ENCODE assay signal across 12 cellular contexts in genomic region chr5:140855772-140856674, GRCh38. TPM values are rescaled to one million over a fixed set of nuclear protein-coding genes. Genes with fewer than 3 reads are reported as not detected.
DNase-seq lines count a peak whose midpoint lies in the region; ATAC-seq, FAIRE-seq and TF ChIP-seq lines count a peak whose summit lies in the region.
"Had no signal": no experiment of that assay in that cellular context is flagged by ENCODE, and none has a peak within 500 bp of the region (broad histone marks: within the 10 kb centered on the region; RNA-seq: fewer than 3 reads in every experiment).

Gene PCDHA10 (plus strand): TSS chr5:140855897. CDS start chr5:140856049, 152 bp downstream.

- H3K9ac ChIP-seq in GM23248 = peak within 1 kb of the TSS; percentile 24; the same call in 1 of the 2 replicates

- H3K36me3 ChIP-seq in GM23248 (ENCODE audit: low read depth) (no peaks in the 10 kb centered on the region), pancreas (no peaks in the 10 kb centered on the region), prostate gland (no peaks in the 10 kb centered on the region), adrenal gland (replicated peaks in 1 of 2) (no peaks in the 10 kb centered on the region)
- H3K36me3 ChIP-seq: HAP-1, transverse colon had no signal

- DNase-seq in GM23248 (peak; percentile 41), NCI-H526 treated with DMSO at 0.1 percent for 48 hours (lab: John Stamatoyannopoulos, UW) (peak; percentile 16), epithelial cell of proximal tubule (ENCODE audit: low read depth) (no peak), pancreas (no peak), prostate gland (ENCODE audit: low spot score) (no peak), adrenal gland (no peak)
- DNase-seq: T-helper 1 cell, transverse colon had no signal

- peak within 1 kb of the TSS; percentile 32 for H3K4me3 ChIP-seq in GM23248
- H3K4me3 ChIP-seq in epithelial cell of proximal tubule (ENCODE audit: low read depth, low read length) = peak within 1 kb of the TSS; percentile 44
- peak within 1 kb of the TSS in 3 of 4 donors; percentile 13 to 38 (median 34) for H3K4me3 ChIP-seq in pancreas
- H3K4me3 ChIP-seq in prostate gland = no peak within 1 kb of the TSS
- peak within 1 kb of the TSS in 1 of 4 donors; percentile 2 for H3K4me3 ChIP-seq in adrenal gland
- H3K4me3 ChIP-seq: HAP-1 had no signal

- no peak within 1 kb of the TSS for H3K4me2 ChIP-seq in GM23248 (ENCODE audit: unreplicated experiment)

- H3K9me3 ChIP-seq in GM23248 (ENCODE audit: low read depth) (peaks cover 2% of the 10 kb centered on the region), pancreas (no peaks in the 10 kb centered on the region), prostate gland (no peaks in the 10 kb centered on the region), adrenal gland (replicated peaks in 1 of 3) (peaks cover 0 to 12% (median 0%) of the 10 kb centered on the region in 3 donors)
- H3K9me3 ChIP-seq: HAP-1 had no signal

- TF ChIP-seq POLR2A in prostate gland (IDR thresholded peaks at IDR 0.05) = no peak
- no peak for TF ChIP-seq POLR2A in adrenal gland (IDR thresholded peaks at IDR 0.05)

- intact Hi-C loops in pancreas (cut with DNase I) = no loop called here
- intact Hi-C loops in prostate gland (cut with DNase I) = loop anchor here (10.0 kb wide), 1 partner anchor 189 kb away; no protein-coding TSS in a partner anchor
- intact Hi-C loops in adrenal gland (cut with DNase I) = no loop called here

- H3K79me2 ChIP-seq in GM23248 (ENCODE audit: insufficient read depth) = no peaks in the 10 kb centered on the region

- H2AFZ ChIP-seq in GM23248 = peak within 1 kb of the TSS; percentile 37

- H4K20me1 ChIP-seq in GM23248 (ENCODE audit: insufficient read depth) = no peaks in the 10 kb centered on the region

- 19 to 24% methylated on average over 43 of the region's 44 CpGs for WGBS in GM23248 (ENCODE audit: low coverage in 1 of 2, low lambda C conversion rate in 2 of 2, missing lambda C conversion rate in 2 of 2), 2 experiments
- 18% methylated on average over 44 of the region's 44 CpGs; no CpG with 5 or more reads in 1 of the 2 donors for WGBS in pancreas, 2 donors
- WGBS in prostate gland = 19% methylated on average over 44 of the region's 44 CpGs
- 16 to 22% (median 22%) methylated on average over 43 to 44 of the region's 44 CpGs; no CpG with 5 or more reads in 1 of the 4 donors for WGBS in adrenal gland, 4 donors

- peak; percentile 39 for TF ChIP-seq CTCF in epithelial cell of proximal tubule (conservative IDR thresholded peaks at IDR 0.05; ENCODE audit: low read depth, low read length)
- TF ChIP-seq CTCF in pancreas (IDR thresholded peaks at IDR 0.05) = peak in 2 of 4 donors; percentile 5 to 12
- TF ChIP-seq CTCF in prostate gland (IDR thresholded peaks at IDR 0.05) = peak in 1 of 4 experiments; percentile 29
- TF ChIP-seq CTCF in adrenal gland (IDR thresholded peaks at IDR 0.05) = peak in 3 of 6 experiments; percentile 16 to 26 (median 25)

- no peaks in the 10 kb centered on the region for H3K4me1 ChIP-seq in GM23248 (ENCODE audit: insufficient read depth)
- no peaks in the 10 kb centered on the region for H3K4me1 ChIP-seq in pancreas
- H3K4me1 ChIP-seq in prostate gland (replicated peaks) = no peaks in the 10 kb centered on the region
- no peaks in the 10 kb centered on the region for H3K4me1 ChIP-seq in adrenal gland (replicated peaks in 1 of 2)
- H3K4me1 ChIP-seq: HAP-1, transverse colon had no signal

- no peak for FAIRE-seq in pancreas (lab: Jason Lieb, UNC)

- no peaks in the 10 kb centered on the region for H3F3A ChIP-seq in GM23248 (ENCODE audit: insufficient read depth)

- ATAC-seq in pancreas (peak; percentile 79 to 97 (median 90)), HG02678 (IDR thresholded peaks at IDR 0.05; ENCODE audit: unreplicated experiment) (no peak), HG03439 (IDR thresholded peaks at IDR 0.05; ENCODE audit: unreplicated experiment) (no peak)

- H3K27me3 ChIP-seq in GM23248 (replicated peaks; ENCODE audit: insufficient read depth) (no peaks in the 10 kb centered on the region), pancreas (no peaks in the 10 kb centered on the region), prostate gland (replicated peaks; ENCODE audit: insufficient read depth) (no peaks in the 10 kb centered on the region), adrenal gland (peaks cover 6% of the 10 kb centered on the region)

- no peak within 1 kb of the TSS for H3K27ac ChIP-seq in GM23248
- H3K27ac ChIP-seq in pancreas = peak within 1 kb of the TSS in 3 of 4 donors; percentile 34 to 54 (median 38)
- H3K27ac ChIP-seq in prostate gland = no peak within 1 kb of the TSS
- H3K27ac ChIP-seq in adrenal gland = no peak within 1 kb of the TSS
- H3K27ac ChIP-seq: transverse colon had no signal

- in situ Hi-C loops in GM23248 (cut with MboI) = no loop called here

- no peaks in the 10 kb centered on the region for H3K9me2 ChIP-seq in GM23248 (ENCODE audit: insufficient read depth)

RNA-seq across cellular contexts. Expression of gene PCDHA10, which starts in this region (rescaled TPM):
- 0.11 and 0.13 TPM in 2 replicates for total RNA-seq in GM23248 (2014; rRNA removed; shearing (Covaris generic))
- polyA plus RNA-seq in GM23248 (2016; fragmentation: Nextera tagmentation; extraction: Ambion mirVana) = 0.13 and 0.26 TPM in 2 replicates
- total RNA-seq in epithelial cell of proximal tubule = under 0.01 and 0.06 TPM in 2 replicates
- total RNA-seq in pancreas = 1 to 10 TPM; 1.4 to 6.7 (median 3.1) TPM
- under 1 TPM; 0.16 to 0.34 TPM for polyA plus RNA-seq in pancreas
- 1 to 10 TPM; 1.0 to 2.2 TPM for total RNA-seq in prostate gland
- 1 to 10 TPM in 3 of 8 donors, under 1 TPM in 5; 0.17 to 1.8 (median 0.65) TPM for total RNA-seq in adrenal gland
- polyA plus RNA-seq in adrenal gland = under 1 TPM; under 0.01 to 0.81 (median 0.32) TPM
- total RNA-seq: M059J had no signal

Comparison
In these comparisons a context has a peak if more than half of its experiments do, and no peak if none do; other contexts are left out.
1. Peak in DNase-seq, H3K4me3 ChIP-seq and H3K9ac ChIP-seq in GM23248; RNA of the gene not detected or under 1 TPM.
2. H3K27ac ChIP-seq: peak in pancreas (3 of 4); none in GM23248 (single experiment), prostate gland (0 of 2) and adrenal gland (0 of 5).
3. H3K4me3 ChIP-seq: peak in epithelial cell of proximal tubule (single experiment) and pancreas (3 of 4); none in prostate gland (0 of 2).
4. ATAC-seq: peak in pancreas (4 of 4); none in HG02678 (single experiment) and HG03439 (single experiment).